ENCODE assay signal across 8 cellular contexts in the genomic region with DNA sequence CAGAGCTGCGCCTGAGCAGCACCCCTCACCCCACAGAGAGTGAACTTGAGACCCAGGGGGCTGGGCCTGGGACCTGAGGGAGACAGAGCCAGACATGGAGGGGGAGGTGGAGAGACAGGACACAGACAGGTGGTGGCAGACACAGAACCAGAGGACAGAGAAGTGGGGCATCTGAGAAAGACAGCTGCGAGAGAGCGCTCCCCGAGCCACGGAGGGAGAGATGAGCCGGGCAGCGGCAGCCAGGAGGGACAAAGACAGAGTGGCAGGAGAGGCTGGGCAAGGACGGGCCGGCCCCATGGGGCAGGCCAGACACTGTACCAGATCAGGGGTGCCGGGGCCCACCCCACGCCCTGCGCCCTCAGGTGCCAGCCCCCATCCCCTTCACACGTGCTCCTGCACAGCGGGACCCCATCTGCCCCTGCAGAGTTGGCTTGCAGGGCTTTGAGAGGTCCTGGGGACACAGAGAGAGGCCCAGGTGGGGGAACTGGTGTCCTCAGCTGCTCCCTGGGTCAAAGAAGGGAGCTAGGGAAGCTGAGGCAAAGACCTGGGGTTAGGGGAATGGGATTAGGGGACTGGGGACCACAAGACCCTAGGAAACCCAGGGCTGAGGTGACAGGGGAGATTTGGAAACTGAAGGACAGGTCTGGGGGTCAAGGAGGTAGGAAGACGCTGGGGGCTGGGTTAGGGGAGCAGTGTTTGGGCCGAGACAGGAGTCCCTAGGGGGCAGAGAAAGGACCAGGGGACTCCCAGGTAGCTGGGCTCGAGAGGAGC. TPM values are rescaled to one million over a fixed set of nuclear protein-coding genes. Genes with fewer than 3 reads are reported as not detected.
DNase-seq lines count a peak whose midpoint lies in the region; ATAC-seq and TF ChIP-seq lines count a peak whose summit lies in the region.
"Had no signal": no experiment of that assay in that cellular context is flagged by ENCODE, and none has a peak within 500 bp of the region (broad histone marks: within the 10 kb centered on the region; RNA-seq: fewer than 3 reads in every experiment).

No MANE protein-coding gene starts in this region.

- dilution Hi-C loops in mammary epithelial cell (cut with HindIII; ENCODE audit: low sequenced_read_pairs) = loop anchor here (10.0 kb wide), 1 partner anchor 175 kb away; no protein-coding TSS in a partner anchor

- no peaks in the 10 kb centered on the region for H3K9me3 Mint-ChIP-seq in neural progenitor cell

- H3K27ac Mint-ChIP-seq in neural progenitor cell = peak overlapping the region; percentile 21

- H3K4me1 ChIP-seq in mammary epithelial cell (ENCODE audit: insufficient read depth, low read length) (no peaks in the 10 kb centered on the region), neural progenitor cell (peaks cover 28% of the 10 kb centered on the region)

- H3K27me3 ChIP-seq in H7 (ENCODE audit: control insufficient read depth, insufficient read depth, low read length) = peaks cover 33% of the 10 kb centered on the region
- H3K27me3 ChIP-seq in mammary epithelial cell (ENCODE audit: insufficient read depth, low read length) = peaks cover 8% of the 10 kb centered on the region
- peaks cover 18% of the 10 kb centered on the region for H3K27me3 ChIP-seq in neural progenitor cell

- H3K27me3 Mint-ChIP-seq in neural progenitor cell (ENCODE audit: insufficient read depth, low read depth) = peaks cover 28% of the 10 kb centered on the region

- in situ Hi-C loops in mammary epithelial cell (cut with MboI; ENCODE audit: low sequenced_read_pairs in 2 of 2) (loop anchor here in 1 of 2 donors (10.0 kb wide), 1 partner anchor 215 kb away; a partner anchor contains a TSS), KBM-7 (cut with MboI; ENCODE audit: low pct_unique_long_range_greater_than_20kb, low sequenced_read_pairs) (no loop called here)

- ATAC-seq in GM21619 (IDR thresholded peaks at IDR 0.05; ENCODE audit: unreplicated experiment) (no peak), HG02642 (IDR thresholded peaks at IDR 0.05; ENCODE audit: poor library complexity, unreplicated experiment) (no peak)

- H3F3A ChIP-seq in neural progenitor cell (ENCODE audit: low read depth) = peaks cover 34% of the 10 kb centered on the region

- no peak for TF ChIP-seq CTCF in mammary epithelial cell (conservative IDR thresholded peaks at IDR 0.05 in 1 of 2, IDR thresholded peaks at IDR 0.05 in 1 of 2; ENCODE audit: extremely low read depth in 1 of 2, insufficient read depth in 1 of 2, low read depth in 1 of 2, low read length in 2 of 2)
- TF ChIP-seq CTCF in neural progenitor cell (IDR thresholded peaks at IDR 0.05) = no peak

- BruUV-seq in mammary epithelial cell (replicated peaks; lab: Mats Ljungman, UMichigan) = no TSS peak

- H3K27ac ChIP-seq in mammary epithelial cell (ENCODE audit: insufficient read depth, low read depth, low read length) (no peak overlapping the region), neural progenitor cell (no peak overlapping the region)

- H3K9me3 ChIP-seq in mammary epithelial cell (replicated peaks; ENCODE audit: insufficient read depth, low read length) (no peaks in the 10 kb centered on the region), neural progenitor cell (ENCODE audit: low read depth) (no peaks in the 10 kb centered on the region)

- H3K9ac ChIP-seq in mammary epithelial cell (ENCODE audit: insufficient read depth, low read length) (no peak overlapping the region), neural progenitor cell (no peak overlapping the region)

- intact Hi-C loops in mammary epithelial cell (cut with micrococcal nuclease) = loop anchor here (5.0 to 10.0 kb wide), 2 partner anchors 423 to 745 kb away; no protein-coding TSS in a partner anchor

- no peaks in the 10 kb centered on the region for H3K36me3 Mint-ChIP-seq in neural progenitor cell

- peak overlapping the region; percentile 85 for H3K4me3 Mint-ChIP-seq in neural progenitor cell

- 97% methylated on average over 5 of the region's 17 CpGs for WGBS in mammary epithelial cell (ENCODE audit: low coverage, missing lambda C conversion rate)

- CTCF ChIA-PET in mammary epithelial cell (lab: Charles Lee; ENCODE audit: low non-redundant PET) = interaction anchor here (0.8 kb wide), 1 partner anchor 131 kb away, joined by 4 read pairs; no protein-coding TSS in a partner anchor

- H3K4me3 ChIP-seq in H7 (ENCODE audit: insufficient read depth, low read depth, low read length) (peak overlapping the region; percentile 28), mammary epithelial cell (replicated peaks in 1 of 3; ENCODE audit: insufficient read depth in 1 of 3, low read depth in 2 of 3, low read length in 3 of 3) (no peak overlapping the region), neural progenitor cell (peak overlapping the region; percentile 50)

- H4K20me1 ChIP-seq in mammary epithelial cell (ENCODE audit: insufficient read depth, low read length) (no peaks in the 10 kb centered on the region), neural progenitor cell (ENCODE audit: low read depth) (no peaks in the 10 kb centered on the region)

- DNase-seq in H7 (peak; percentile 72), mammary epithelial cell (no peak), neural progenitor cell (ENCODE audit: low spot score) (no peak), KBM-7 (no peak)
- DNase-seq: activated CD4-positive, alpha-beta T cell treated with anti-CD3 and anti-CD28 coated beads for 1 hour; stimulated activated naive CD4-positive, alpha-beta T cell had no signal

- H3K4me1 Mint-ChIP-seq in neural progenitor cell = peaks cover 34% of the 10 kb centered on the region

- no peaks in the 10 kb centered on the region for H3K79me2 ChIP-seq in mammary epithelial cell (ENCODE audit: insufficient read depth, low read length)
- H3K79me2 ChIP-seq in neural progenitor cell (ENCODE audit: low read depth) = no peaks in the 10 kb centered on the region

- H2AFZ ChIP-seq in mammary epithelial cell (ENCODE audit: low read depth, low read length) = no peak overlapping the region
- H2AFZ ChIP-seq in neural progenitor cell (replicated peaks) = peak overlapping the region; percentile 65

- H3K4me2 ChIP-seq in mammary epithelial cell (ENCODE audit: insufficient read depth, low read depth, low read length) (peak overlapping the region; percentile 81), neural progenitor cell (peak overlapping the region; percentile 89)

- no peaks in the 10 kb centered on the region for H3K36me3 ChIP-seq in H7 (replicated peaks; ENCODE audit: control insufficient read depth, insufficient read depth, low read length)
- H3K36me3 ChIP-seq in mammary epithelial cell (ENCODE audit: insufficient read depth, low read length) = no peaks in the 10 kb centered on the region
- H3K36me3 ChIP-seq in neural progenitor cell = no peaks in the 10 kb centered on the region

RNA-seq across cellular contexts. Expression of a gene that starts 0.7 kb away (rescaled TPM):
- 0.63 and 4.4 TPM in 2 replicates for total RNA-seq in H7 (2014; rRNA removed; shearing (Covaris generic))
- total RNA-seq in mammary epithelial cell = not detected
- polyA plus RNA-seq in mammary epithelial cell = not detected
- polyA minus RNA-seq in mammary epithelial cell = not detected
- total RNA-seq in neural progenitor cell (ENCODE audit: low replicate concordance) = 9.6 and 21.4 TPM in 2 replicates

RNA-seq across cellular contexts. Expression of a gene that starts 16.3 kb away (rescaled TPM):
- 0.89 and 2.6 TPM in 2 replicates for total RNA-seq in H7 (2014; rRNA removed; shearing (Covaris generic))
- total RNA-seq in mammary epithelial cell = not detected
- polyA plus RNA-seq in mammary epithelial cell = not detected
- not detected for polyA minus RNA-seq in mammary epithelial cell
- 1.0 TPM in 1 of 2 replicates, not detected in the other for total RNA-seq in neural progenitor cell (ENCODE audit: low replicate concordance)

RNA-seq across cellular contexts. Expression of a gene that starts 31.2 kb away (rescaled TPM):
- total RNA-seq in H7 (2014; rRNA removed; shearing (Covaris generic)) = 5.4 and 9.8 TPM in 2 replicates
- total RNA-seq in mammary epithelial cell (100 to 1,000 TPM in 1 of 2 donors, 10 to 100 TPM in 1; 35.5 to 101 TPM), neural progenitor cell (ENCODE audit: low replicate concordance) (13.5 and 14.5 TPM in 2 replicates)
- 158 TPM for polyA plus RNA-seq in mammary epithelial cell
- polyA minus RNA-seq in mammary epithelial cell = 85.8 TPM

RNA-seq across cellular contexts. Expression of a gene that starts 52.6 kb away (rescaled TPM):
- 83.0 and 83.4 TPM in 2 replicates for total RNA-seq in H7 (2014; rRNA removed; shearing (Covaris generic))
- total RNA-seq in mammary epithelial cell = 10 to 100 TPM; 31.2 to 41.7 TPM
- polyA plus RNA-seq in mammary epithelial cell = 12.4 TPM
- polyA minus RNA-seq in mammary epithelial cell = 42.7 TPM
- total RNA-seq in neural progenitor cell (ENCODE audit: low replicate concordance) = 72.9 and 107 TPM in 2 replicates

RNA-seq across cellular contexts. Expression of a gene that starts 52.9 kb away (rescaled TPM):
- 239 and 260 TPM in 2 replicates for total RNA-seq in H7 (2014; rRNA removed; shearing (Covaris generic))
- total RNA-seq in mammary epithelial cell (100 to 1,000 TPM; 165 to 219 TPM), neural progenitor cell (ENCODE audit: low replicate concordance) (38.2 and 61.5 TPM in 2 replicates)
- 92.6 TPM for polyA plus RNA-seq in mammary epithelial cell
- polyA minus RNA-seq in mammary epithelial cell = 346 TPM

Comparison
In these comparisons a context has a peak if more than half of its experiments do, and no peak if none do; other contexts are left out.
1. H3K4me3 ChIP-seq: peak in H7 (single experiment) and neural progenitor cell (single experiment); none in mammary epithelial cell (0 of 3).